1 cellular context compared by ENCODE assay signal in the genomic region with DNA sequence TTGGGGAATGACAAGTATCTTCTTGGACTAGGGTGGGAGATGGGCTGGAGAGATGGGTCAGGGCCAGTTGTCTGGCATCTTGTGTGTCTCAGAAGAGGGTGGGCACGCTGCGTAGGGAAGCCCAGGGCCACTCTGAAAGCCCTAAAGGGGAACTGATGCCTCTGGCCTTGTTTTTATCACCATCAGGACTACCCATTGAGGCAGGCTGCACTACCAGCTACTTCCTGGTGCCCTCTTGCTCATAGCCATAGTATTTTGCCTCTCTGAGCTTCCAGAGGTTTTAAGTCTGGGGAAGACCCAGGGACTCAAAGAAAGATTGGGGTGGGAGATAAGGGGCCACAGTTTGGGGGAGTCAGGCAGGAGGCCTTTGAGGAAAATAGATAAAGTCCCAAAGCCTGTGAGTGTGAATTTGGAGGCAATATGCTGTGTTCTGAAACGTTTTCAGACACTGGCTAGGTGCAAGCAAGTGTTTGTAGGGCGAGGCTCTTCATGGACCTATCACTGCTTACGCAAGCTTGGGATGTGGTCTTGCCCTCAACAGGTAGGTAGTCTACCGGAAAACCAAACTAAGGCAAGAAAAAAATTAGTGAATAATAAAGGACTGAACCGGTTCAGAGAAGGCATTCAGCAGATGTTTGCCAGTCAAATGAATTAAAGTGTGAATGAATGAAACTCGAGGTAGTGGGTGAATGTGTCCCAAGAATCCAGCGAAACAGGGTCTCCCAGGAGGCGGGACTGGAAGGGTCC.
TF ChIP-seq lines count a peak whose summit lies in the region.

No MANE protein-coding gene starts in this region.

TF ChIP-seq in GM12878, 131 proteins besides CTCF, POLR2A, EP300 and RAD21:
- TF ChIP-seq SPI1 (IDR thresholded peaks at IDR 0.05; ENCODE audit: borderline replicate concordance, insufficient read depth, low read depth, low read length) (peak; percentile 29; the same call in 1 of the 2 replicates), NR2C2 (IDR thresholded peaks at IDR 0.05; ENCODE audit: borderline replicate concordance, control insufficient read depth, insufficient read length, low read depth) (no peak)
